Comparison of ENCODE assay signal across 17 cellular contexts in genomic region chr16:52496051-52496876, GRCh38. TPM values are rescaled to one million over a fixed set of nuclear protein-coding genes. Genes with fewer than 3 reads are reported as not detected.
DNase-seq lines count a peak whose midpoint lies in the region; ATAC-seq and TF ChIP-seq lines count a peak whose summit lies in the region.
"Had no signal": no experiment of that assay in that cellular context is flagged by ENCODE, and none has a peak within 500 bp of the region (broad histone marks: within the 10 kb centered on the region; RNA-seq: fewer than 3 reads in every experiment).

No MANE protein-coding gene starts in this region.

- no peaks in the 10 kb centered on the region for H3K9me3 Mint-ChIP-seq in glutamatergic neuron (ENCODE audit: unreplicated experiment)
- H3K9me3 Mint-ChIP-seq: activated T-cell treated with anti-CD3 and anti-CD28 coated beads, Interleukin-2, amount 50 U/mL, for 4 hours had no signal

- no peaks in the 10 kb centered on the region for H3K27me3 Mint-ChIP-seq in glutamatergic neuron (ENCODE audit: unreplicated experiment)
- H3K27me3 Mint-ChIP-seq: activated CD4-positive, alpha-beta T cell treated with anti-CD3 and anti-CD28 coated beads for 36 hours; CD8-positive, alpha-beta memory T cell had no signal

- 28 to 56% (median 40%) methylated on average over 6 of the region's 6 CpGs for WGBS in stomach, 5 donors

- H3K27me3 ChIP-seq in stomach = no peaks in the 10 kb centered on the region
- H3K27me3 ChIP-seq: neutrophil had no signal

- intact Hi-C loops in stomach (cut with DNase I; ENCODE audit: low total_unique reads) = no loop called here

- H3K27ac Mint-ChIP-seq in glutamatergic neuron (ENCODE audit: unreplicated experiment) = no peak overlapping the region
- H3K27ac Mint-ChIP-seq: activated CD4-positive, alpha-beta T cell treated with anti-CD3 and anti-CD28 coated beads for 36 hours; CD8-positive, alpha-beta memory T cell had no signal

- TF ChIP-seq POLR2A in stomach (IDR thresholded peaks at IDR 0.05) = no peak

- peak; percentile 83 for DNase-seq in NCI-H2107 treated with DMSO at 0.1 percent for 48 hours (lab: John Stamatoyannopoulos, UW; ENCODE audit: unreplicated experiment)
- no peak for DNase-seq in NCI-H2107 (lab: John Stamatoyannopoulos, UW)
- peak; percentile 73 for DNase-seq in NCI-H526 treated with DMSO at 0.1 percent for 48 hours (lab: John Stamatoyannopoulos, UW)
- no peak for DNase-seq in glutamatergic neuron
- DNase-seq in stomach = no peak
- DNase-seq in activated CD4-positive, alpha-beta T cell treated with anti-CD3 and anti-CD28 coated beads, Interleukin-2, amount 50 U/mL, for 4 hours = no peak
- DNase-seq in putamen (ENCODE audit: low spot score) = no peak
- DNase-seq: activated CD4-positive, alpha-beta T cell treated with anti-CD3 and anti-CD28 coated beads for 36 hours; activated T-cell treated with anti-CD3 and anti-CD28 coated beads, Interleukin-2, amount 50 U/mL, for 4 hours; CD8-positive, alpha-beta memory T cell; MV-4-11 had no signal

- no peak for TF ChIP-seq CTCF in glutamatergic neuron (IDR thresholded peaks at IDR 0.05; ENCODE audit: partially characterized antibody, unreplicated experiment)
- TF ChIP-seq CTCF in stomach (IDR thresholded peaks at IDR 0.05) = no peak

- no peaks in the 10 kb centered on the region for H3K9me3 ChIP-seq in stomach
- H3K9me3 ChIP-seq: neutrophil had no signal

- TF ChIP-seq EP300 in stomach (IDR thresholded peaks at IDR 0.05) = no peak

- no peaks in the 10 kb centered on the region for H3K36me3 Mint-ChIP-seq in glutamatergic neuron (ENCODE audit: unreplicated experiment)
- H3K36me3 Mint-ChIP-seq: CD8-positive, alpha-beta memory T cell had no signal

- H3K27ac ChIP-seq in stomach = peak overlapping the region in 4 of 5 donors; percentile 28 to 69 (median 32)
- H3K27ac ChIP-seq: neutrophil had no signal

- no peaks in the 10 kb centered on the region for H3K36me3 ChIP-seq in stomach
- H3K36me3 ChIP-seq: neutrophil had no signal

- peaks cover 58% of the 10 kb centered on the region for H3K4me1 Mint-ChIP-seq in glutamatergic neuron (ENCODE audit: low read depth, unreplicated experiment)
- H3K4me1 Mint-ChIP-seq: activated CD4-positive, alpha-beta T cell treated with anti-CD3 and anti-CD28 coated beads for 36 hours; CD8-positive, alpha-beta memory T cell had no signal

- no peak overlapping the region for H3K4me3 ChIP-seq in stomach
- H3K4me3 ChIP-seq: lung, smooth muscle cell had no signal

- H3K4me1 ChIP-seq in stomach = peaks cover 19 to 70% (median 48%) of the 10 kb centered on the region in 4 donors

- ATAC-seq in GM18907 (IDR thresholded peaks at IDR 0.05; ENCODE audit: unreplicated experiment) = no peak
- ATAC-seq: activated CD4-positive, alpha-beta T cell treated with anti-CD3 and anti-CD28 coated beads for 36 hours; activated T-cell treated with anti-CD3 and anti-CD28 coated beads, Interleukin-2, amount 50 U/mL, for 4 hours had no signal

- peak overlapping the region; percentile 10 for H3K4me3 Mint-ChIP-seq in glutamatergic neuron (ENCODE audit: unreplicated experiment)
- H3K4me3 Mint-ChIP-seq: activated CD4-positive, alpha-beta T cell treated with anti-CD3 and anti-CD28 coated beads for 36 hours; activated T-cell treated with anti-CD3 and anti-CD28 coated beads, Interleukin-2, amount 50 U/mL, for 4 hours; CD8-positive, alpha-beta memory T cell had no signal

RNA-seq across cellular contexts. Expression of gene TOX3, which starts 50.7 kb away (rescaled TPM):
- total RNA-seq in glutamatergic neuron (ENCODE audit: unreplicated experiment) (54.8 TPM), stomach (100 to 1,000 TPM in 1 of 5 donors, 10 to 100 TPM in 2, 1 to 10 TPM in 2; 7.2 to 169 (median 14.2) TPM)
- polyA plus RNA-seq in stomach = 10 to 100 TPM in 1 of 3 donors, 1 to 10 TPM in 2; 6.4 to 12.4 (median 9.8) TPM
- total RNA-seq: activated CD4-positive, alpha-beta T cell treated with anti-CD3 and anti-CD28 coated beads for 36 hours; CD8-positive, alpha-beta memory T cell; OCI-LY7; T-helper 1 cell treated with Interleukin-12 subunit alpha and Interleukin-12 subunit beta and Interleukin-4 antibody, amounts not matched to agents 30 ng/mL and 1 ng/mL, for 36 hours had no signal
- polyA plus RNA-seq: CD8-positive, alpha-beta memory T cell had no signal

Comparison
In these comparisons a context has a peak if more than half of its experiments do, and no peak if none do; other contexts are left out.
1. DNase-seq: peak in NCI-H2107 treated with DMSO at 0.1 percent for 48 hours (single experiment) and NCI-H526 treated with DMSO at 0.1 percent for 48 hours (single experiment); none in NCI-H2107 (single experiment), glutamatergic neuron (single experiment), stomach (single experiment), activated CD4-positive, alpha-beta T cell treated with anti-CD3 and anti-CD28 coated beads, Interleukin-2, amount 50 U/mL, for 4 hours (0 of 2) and putamen (single experiment).